Comparison of ENCODE assay signal across 11 cellular contexts in the genomic region with DNA sequence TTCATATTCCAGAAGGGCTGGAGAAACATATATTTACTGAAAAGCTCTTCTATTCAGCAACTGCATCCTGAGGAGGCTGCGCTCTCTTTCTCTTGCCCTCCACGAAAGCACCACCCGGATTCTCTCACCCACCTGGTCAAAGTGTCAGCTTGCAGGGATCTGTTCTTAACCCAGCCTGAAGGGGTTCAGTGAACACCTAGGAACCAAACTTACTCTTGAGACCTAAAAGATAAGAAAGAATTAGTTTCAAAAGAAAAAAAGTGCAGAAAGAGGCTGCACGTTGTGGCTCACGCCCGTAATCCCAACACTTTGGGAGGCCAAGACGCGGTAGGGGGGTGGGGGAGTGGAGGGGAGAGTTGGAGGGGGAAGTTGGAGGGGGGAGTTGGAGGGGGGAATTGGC. TPM values are rescaled to one million over a fixed set of nuclear protein-coding genes. Genes with fewer than 3 reads are reported as not detected.
DNase-seq lines count a peak whose midpoint lies in the region; ATAC-seq and TF ChIP-seq lines count a peak whose summit lies in the region.
"Had no signal": no experiment of that assay in that cellular context is flagged by ENCODE, and none has a peak within 500 bp of the region (broad histone marks: within the 10 kb centered on the region; RNA-seq: fewer than 3 reads in every experiment).

No MANE protein-coding gene starts in this region.

- ATAC-seq in Right ventricle myocardium superior (ENCODE audit: poor library complexity): no peak
- ATAC-seq: pancreas, SK-N-SH treated with all-trans-retinoic acid at 6 μM for 48 hours had no signal

- H3K4me1 Mint-ChIP-seq in activated CD4-positive, alpha-beta memory T cell treated with anti-CD3 and anti-CD28 coated beads, Interleukin-2, amount 10 ng/mL, durations not matched to agents 7 days and 5 days: peaks cover 20% of the 10 kb centered on the region

- H3K27me3 ChIP-seq in left ventricle myocardium inferior (ENCODE audit: low read depth) (peaks cover 88% of the 10 kb centered on the region), iPS DF 6.9 (ENCODE audit: control insufficient read depth, insufficient read depth, low read length) (no peaks in the 10 kb centered on the region)

- POLR2A ChIA-PET in activated CD4-positive, alpha-beta memory T cell treated with anti-CD3 and anti-CD28 coated beads, Interleukin-2, amount 10 ng/mL, durations not matched to agents 7 days and 5 days (lab: Charles Lee): no interaction called here

- H3K4me1 ChIP-seq in left ventricle myocardium inferior (no peaks in the 10 kb centered on the region), iPS DF 6.9 (ENCODE audit: control insufficient read depth, insufficient read depth, low read length) (no peaks in the 10 kb centered on the region)
- H3K4me1 ChIP-seq: pancreas had no signal

- CTCF ChIA-PET in activated CD4-positive, alpha-beta memory T cell treated with anti-CD3 and anti-CD28 coated beads, Interleukin-2, amount 10 ng/mL, durations not matched to agents 7 days and 5 days (lab: Charles Lee): no interaction called here

- no CpG with 5 or more reads among the region's 8 CpGs for WGBS in iPS DF 6.9 (ENCODE audit: insufficient coverage, insufficient read length)

- no peak for TF ChIP-seq CTCF in left ventricle myocardium inferior (IDR thresholded peaks at IDR 0.05; ENCODE audit: borderline replicate concordance)

- no peaks in the 10 kb centered on the region for H3K9me3 Mint-ChIP-seq in activated CD4-positive, alpha-beta memory T cell treated with anti-CD3 and anti-CD28 coated beads, Interleukin-2, amount 10 ng/mL, durations not matched to agents 7 days and 5 days

- intact Hi-C loops in left ventricle myocardium inferior (cut with micrococcal nuclease) (no loop called here), Right ventricle myocardium superior (cut with DNase I) (no loop called here), cardiac septum (cut with DNase I) (no loop called here)

- H3K27ac ChIP-seq in left ventricle myocardium inferior (replicated peaks): no peak overlapping the region
- H3K27ac ChIP-seq in iPS DF 6.9 (ENCODE audit: low read length): no peak overlapping the region
- H3K27ac ChIP-seq: pancreas had no signal

- peaks cover 65% of the 10 kb centered on the region for H3K27me3 Mint-ChIP-seq in activated CD4-positive, alpha-beta memory T cell treated with anti-CD3 and anti-CD28 coated beads, Interleukin-2, amount 10 ng/mL, durations not matched to agents 7 days and 5 days

- H3K9me3 ChIP-seq in left ventricle myocardium inferior (replicated peaks) (peaks cover 5% of the 10 kb centered on the region), iPS DF 6.9 (ENCODE audit: control insufficient read depth, insufficient read depth, low read length) (no peaks in the 10 kb centered on the region)
- H3K9me3 ChIP-seq: pancreas had no signal

- no peaks in the 10 kb centered on the region for H3K36me3 Mint-ChIP-seq in activated CD4-positive, alpha-beta memory T cell treated with anti-CD3 and anti-CD28 coated beads, Interleukin-2, amount 10 ng/mL, durations not matched to agents 7 days and 5 days (ENCODE audit: low read depth)

- H3K27ac Mint-ChIP-seq in activated CD4-positive, alpha-beta memory T cell treated with anti-CD3 and anti-CD28 coated beads, Interleukin-2, amount 10 ng/mL, durations not matched to agents 7 days and 5 days: no peak overlapping the region

- no peaks in the 10 kb centered on the region for H3K36me3 ChIP-seq in left ventricle myocardium inferior
- H3K36me3 ChIP-seq in iPS DF 6.9 (ENCODE audit: control insufficient read depth, insufficient read depth, low read length): no peaks in the 10 kb centered on the region
- H3K36me3 ChIP-seq: pancreas had no signal

- DNase-seq in left ventricle myocardium inferior: no peak
- DNase-seq in Right ventricle myocardium superior: no peak
- no peak for DNase-seq in activated CD4-positive, alpha-beta memory T cell treated with anti-CD3 and anti-CD28 coated beads, Interleukin-2, amount 10 ng/mL, durations not matched to agents 7 days and 5 days
- no peak for DNase-seq in iPS DF 6.9 (ENCODE audit: low read depth, low spot score)
- DNase-seq in superior temporal gyrus (ENCODE audit: extremely low spot score): peak; percentile 9
- no peak for DNase-seq in pons (ENCODE audit: low spot score)
- DNase-seq in NCI-H510A treated with DMSO at 0.1 percent for 48 hours (lab: John Stamatoyannopoulos, UW): no peak
- DNase-seq in cardiac septum (ENCODE audit: low spot score): no peak

- H3K4me3 ChIP-seq in left ventricle myocardium inferior (peak overlapping the region; percentile 37), iPS DF 6.9 (ENCODE audit: low read length) (peak overlapping the region; percentile 71; the same call in 1 of the 2 replicates)
- H3K4me3 ChIP-seq: pancreas had no signal

- peak overlapping the region; percentile 16 for H3K4me3 Mint-ChIP-seq in activated CD4-positive, alpha-beta memory T cell treated with anti-CD3 and anti-CD28 coated beads, Interleukin-2, amount 10 ng/mL, durations not matched to agents 7 days and 5 days

RNA-seq across cellular contexts. Expression of gene GPX5, which starts 18.5 kb away (rescaled TPM):
- not detected for total RNA-seq in left ventricle myocardium inferior
- not detected for total RNA-seq in Right ventricle myocardium superior
- total RNA-seq in activated CD4-positive, alpha-beta memory T cell treated with anti-CD3 and anti-CD28 coated beads, Interleukin-2, amount 10 ng/mL, durations not matched to agents 7 days and 5 days: not detected
- not detected for total RNA-seq in cardiac septum
- total RNA-seq: pancreas, temporal lobe had no signal

RNA-seq across cellular contexts. Expression of gene GPX6, which starts 28.6 kb away (rescaled TPM):
- total RNA-seq in left ventricle myocardium inferior: not detected
- not detected for total RNA-seq in Right ventricle myocardium superior
- not detected for total RNA-seq in activated CD4-positive, alpha-beta memory T cell treated with anti-CD3 and anti-CD28 coated beads, Interleukin-2, amount 10 ng/mL, durations not matched to agents 7 days and 5 days
- not detected for total RNA-seq in cardiac septum
- total RNA-seq: pancreas, temporal lobe had no signal
